In the genomic region with DNA sequence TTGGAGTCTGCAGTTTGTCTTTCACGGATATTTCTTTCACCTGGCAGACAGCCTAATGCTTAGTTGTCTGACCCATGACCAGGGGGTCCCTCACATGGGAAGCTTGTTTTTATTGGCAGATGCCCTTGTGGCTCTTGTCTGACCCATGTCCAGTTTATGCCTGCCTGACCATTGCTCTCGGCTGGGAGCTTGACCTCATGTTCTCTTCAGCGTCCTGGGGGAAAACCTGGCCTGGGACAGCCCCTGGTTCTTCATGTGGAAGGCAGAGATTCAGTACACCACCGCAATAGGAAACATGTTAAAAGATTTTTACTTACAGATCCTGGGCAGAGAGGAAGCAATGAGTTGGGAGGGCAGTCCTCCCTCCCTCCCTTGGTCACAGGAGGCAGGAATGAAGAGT, we compare ENCODE assay signal across 18 cellular contexts.
A peak's percentile ranks its signal among the peaks of the same experiment; 100 is the strongest.
DNase-seq lines count a peak whose midpoint lies in the region; ATAC-seq and TF ChIP-seq lines count a peak whose summit lies in the region.
"Had no signal": no experiment of that assay in that cellular context is flagged by ENCODE, and none has a peak within 500 bp of the region (broad histone marks: within the 10 kb centered on the region; RNA-seq: fewer than 3 reads in every experiment).

No MANE protein-coding gene starts in this region.

- DNase-seq in left ventricle myocardium superior (peak; percentile 35), cardiac septum (ENCODE audit: low spot score) (no peak), dermis microvascular lymphatic vessel endothelial cell (ENCODE audit: low read depth in 2 of 2) (peak; percentile 16 to 54), sciatic nerve (ENCODE audit: low spot score) (no peak), omental fat pad (ENCODE audit: low spot score) (no peak), natural killer cell (no peak)
- DNase-seq: C1 segment of cervical spinal cord, DND-41, GDM1, GOT3, KG1, NCI-H1436, NCI-H2081, NCI-H510A had no signal

- peak; percentile 38 for ATAC-seq in left ventricle myocardium superior
- peak; percentile 55 for ATAC-seq in sciatic nerve
- no peak for ATAC-seq in HG03097 (IDR thresholded peaks at IDR 0.05; ENCODE audit: low FRiP score, unreplicated experiment)
- no peak for ATAC-seq in GM18520 (IDR thresholded peaks at IDR 0.05; ENCODE audit: unreplicated experiment)
- ATAC-seq in omental fat pad (ENCODE audit: low FRiP score) = no peak
- no peak for ATAC-seq in natural killer cell
- ATAC-seq: A549, GM12878 had no signal

- peaks cover 0 to 2% of the 10 kb centered on the region in 2 donors for H3K27me3 Mint-ChIP-seq in natural killer cell (ENCODE audit: low read depth in 2 of 2)

- H3K36me3 Mint-ChIP-seq in natural killer cell = no peaks in the 10 kb centered on the region

- peaks cover 15 to 16% of the 10 kb centered on the region in 2 donors for H3K9me3 Mint-ChIP-seq in natural killer cell

- no peaks in the 10 kb centered on the region for H3K4me1 Mint-ChIP-seq in natural killer cell

- intact Hi-C loops in left ventricle myocardium superior (cut with micrococcal nuclease) = no loop called here
- intact Hi-C loops in cardiac septum (cut with DNase I) = loop anchor here (10.0 kb wide), 2 partner anchors 182 to 372 kb away; no protein-coding TSS in a partner anchor
- intact Hi-C loops in sciatic nerve (cut with DNase I) = no loop called here
- intact Hi-C loops in natural killer cell (cut with micrococcal nuclease) = no loop called here

- no peak for TF ChIP-seq CTCF in omental fat pad (IDR thresholded peaks at IDR 0.05)
- no peak for TF ChIP-seq CTCF in natural killer cell (IDR thresholded peaks at IDR 0.05)

- H3K27ac Mint-ChIP-seq in natural killer cell = no peak overlapping the region

- no peak overlapping the region for H3K4me3 Mint-ChIP-seq in natural killer cell

Comparison
In these comparisons a context has a peak if more than half of its experiments do, and no peak if none do; other contexts are left out.
1. DNase-seq: peak in left ventricle myocardium superior (single experiment) and dermis microvascular lymphatic vessel endothelial cell (2 of 2); none in cardiac septum (single experiment), sciatic nerve (single experiment), omental fat pad (single experiment) and natural killer cell (single experiment).
2. ATAC-seq: peak in left ventricle myocardium superior (single experiment) and sciatic nerve (single experiment); none in HG03097 (single experiment), GM18520 (single experiment), omental fat pad (single experiment) and natural killer cell (0 of 3).